14 cellular contexts compared by ENCODE assay signal in the genomic region with DNA sequence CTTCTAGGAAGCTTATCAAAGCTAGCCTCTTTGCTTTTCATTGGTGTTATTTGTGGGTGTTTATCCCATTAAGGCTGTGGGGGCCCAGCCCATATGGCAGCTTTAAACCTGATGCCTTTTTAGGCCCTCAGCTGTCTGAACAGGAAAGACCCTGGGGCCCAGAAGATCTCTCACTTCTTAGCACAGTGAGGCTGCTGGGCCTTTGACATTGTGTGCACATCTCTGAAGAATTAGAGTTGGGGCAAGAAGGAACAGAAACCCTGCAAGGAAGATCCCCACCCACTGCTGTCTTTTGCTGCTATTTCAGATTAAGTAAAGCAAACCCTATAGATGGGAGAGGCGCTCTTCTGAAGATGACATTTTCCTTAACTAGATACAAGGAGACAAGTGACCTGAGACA.
DNase-seq lines count a peak whose midpoint lies in the region; ATAC-seq and TF ChIP-seq lines count a peak whose summit lies in the region.
"Had no signal": no experiment of that assay in that cellular context is flagged by ENCODE, and none has a peak within 500 bp of the region (broad histone marks: within the 10 kb centered on the region; RNA-seq: fewer than 3 reads in every experiment).

No MANE protein-coding gene starts in this region.

- intact Hi-C loops in activated CD8-positive, alpha-beta T cell treated with anti-CD3 and anti-CD28 coated beads for 36 hours (cut with micrococcal nuclease) = no loop called here

- H3K36me3 Mint-ChIP-seq in activated naive CD4-positive, alpha-beta T cell treated with anti-CD3 and anti-CD28 coated beads, Interleukin-2, amount 10 ng/mL, durations not matched to agents 7 days and 5 days = no peaks in the 10 kb centered on the region
- no peaks in the 10 kb centered on the region for H3K36me3 Mint-ChIP-seq in activated CD8-positive, alpha-beta T cell treated with anti-CD3 and anti-CD28 coated beads for 36 hours (ENCODE audit: low read depth)
- H3K36me3 Mint-ChIP-seq: mesothelial cell of epicardium had no signal

- peaks cover 4% of the 10 kb centered on the region for H3K27me3 Mint-ChIP-seq in activated naive CD4-positive, alpha-beta T cell treated with anti-CD3 and anti-CD28 coated beads, Interleukin-2, amount 10 ng/mL, durations not matched to agents 7 days and 5 days
- peaks cover 1% of the 10 kb centered on the region for H3K27me3 Mint-ChIP-seq in activated CD8-positive, alpha-beta T cell treated with anti-CD3 and anti-CD28 coated beads for 36 hours

- CTCF ChIA-PET in activated naive CD4-positive, alpha-beta T cell treated with anti-CD3 and anti-CD28 coated beads, Interleukin-2, amount 10 ng/mL, durations not matched to agents 7 days and 5 days (lab: Charles Lee) = no interaction called here
- CTCF ChIA-PET in activated CD8-positive, alpha-beta T cell treated with anti-CD3 and anti-CD28 coated beads for 36 hours (lab: Charles Lee) = interaction anchor here (0.8 to 1.2 kb wide), 2 partner anchors 11 to 68 kb away, joined by 3 to 4 read pairs; no protein-coding TSS in a partner anchor

- TF ChIP-seq CTCF in GM10266 (IDR thresholded peaks at IDR 0.05; ENCODE audit: control insufficient read depth, insufficient read depth, low read depth, missing control alignments) = no peak
- TF ChIP-seq CTCF in foreskin fibroblast (IDR thresholded peaks at IDR 0.05; ENCODE audit: low read depth, low read length) = no peak
- no peak for TF ChIP-seq CTCF in activated CD8-positive, alpha-beta T cell treated with anti-CD3 and anti-CD28 coated beads for 36 hours (IDR thresholded peaks at IDR 0.05)

- POLR2A ChIA-PET in activated CD8-positive, alpha-beta T cell treated with anti-CD3 and anti-CD28 coated beads for 36 hours (lab: Charles Lee) = no interaction called here

- no peaks in the 10 kb centered on the region for H3K9me3 Mint-ChIP-seq in activated naive CD4-positive, alpha-beta T cell treated with anti-CD3 and anti-CD28 coated beads, Interleukin-2, amount 10 ng/mL, durations not matched to agents 7 days and 5 days
- H3K9me3 Mint-ChIP-seq in activated CD8-positive, alpha-beta T cell treated with anti-CD3 and anti-CD28 coated beads for 36 hours = no peaks in the 10 kb centered on the region
- H3K9me3 Mint-ChIP-seq: mesothelial cell of epicardium had no signal

- H3K4me3 Mint-ChIP-seq in activated naive CD4-positive, alpha-beta T cell treated with anti-CD3 and anti-CD28 coated beads, Interleukin-2, amount 10 ng/mL, durations not matched to agents 7 days and 5 days = no peak overlapping the region
- H3K4me3 Mint-ChIP-seq in activated CD8-positive, alpha-beta T cell treated with anti-CD3 and anti-CD28 coated beads for 36 hours = no peak overlapping the region
- H3K4me3 Mint-ChIP-seq: mesothelial cell of epicardium had no signal

- ATAC-seq in GM19395 (IDR thresholded peaks at IDR 0.05; ENCODE audit: unreplicated experiment) = peak; percentile 78
- peak; percentile 86 for ATAC-seq in HG02678 (IDR thresholded peaks at IDR 0.05; ENCODE audit: unreplicated experiment)
- peak; percentile 69 for ATAC-seq in HG03558 (IDR thresholded peaks at IDR 0.05; ENCODE audit: extremely low read depth, unreplicated experiment)
- no peak for ATAC-seq in activated CD8-positive, alpha-beta T cell treated with anti-CD3 and anti-CD28 coated beads for 36 hours

- no peaks in the 10 kb centered on the region for H3K4me1 Mint-ChIP-seq in activated naive CD4-positive, alpha-beta T cell treated with anti-CD3 and anti-CD28 coated beads, Interleukin-2, amount 10 ng/mL, durations not matched to agents 7 days and 5 days
- H3K4me1 Mint-ChIP-seq in activated CD8-positive, alpha-beta T cell treated with anti-CD3 and anti-CD28 coated beads for 36 hours (ENCODE audit: low read depth) = no peaks in the 10 kb centered on the region
- H3K4me1 Mint-ChIP-seq: mesothelial cell of epicardium had no signal

- DNase-seq in GM10266 (ENCODE audit: extremely low spot score) (peak; percentile 69), foreskin melanocyte (no peak), foreskin fibroblast (no peak)
- no peak for DNase-seq in activated naive CD4-positive, alpha-beta T cell treated with anti-CD3 and anti-CD28 coated beads, Interleukin-2, amount 10 ng/mL, durations not matched to agents 7 days and 5 days
- no peak for DNase-seq in activated CD8-positive, alpha-beta T cell treated with anti-CD3 and anti-CD28 coated beads for 36 hours
- DNase-seq: NCI-H510A; posterior cingulate gyrus; RPMI8226; stimulated activated CD4-positive, alpha-beta T cell treated with anti-CD3 and anti-CD28 coated beads, Interleukin-4, amount 100 ng/mL, for 1 hour; stimulated activated naive CD4-positive, alpha-beta T cell treated with Interleukin-2 at 50 U/mL for 16 hours had no signal

- no peak overlapping the region for H3K27ac Mint-ChIP-seq in activated naive CD4-positive, alpha-beta T cell treated with anti-CD3 and anti-CD28 coated beads, Interleukin-2, amount 10 ng/mL, durations not matched to agents 7 days and 5 days
- no peak overlapping the region for H3K27ac Mint-ChIP-seq in activated CD8-positive, alpha-beta T cell treated with anti-CD3 and anti-CD28 coated beads for 36 hours
- H3K27ac Mint-ChIP-seq: mesothelial cell of epicardium had no signal

- no peak overlapping the region for H3K4me3 ChIP-seq in foreskin fibroblast (ENCODE audit: low read depth in 1 of 2, low read length in 2 of 2)
